25 cellular contexts compared by ENCODE assay signal in genomic region chr11:116263020-116263419, GRCh38.
"Had no signal": no experiment of that assay in that cellular context is flagged by ENCODE, and none has a peak within 500 bp of the region (broad histone marks: within the 10 kb centered on the region; RNA-seq: fewer than 3 reads in every experiment).

No MANE protein-coding gene starts in this region.

- H3K9me3 Mint-ChIP-seq: central memory CD8-positive, alpha-beta T cell; mesothelial cell of epicardium; nephron had no signal

- H3K36me3 ChIP-seq: colonic mucosa, right atrium auricular region, thyroid gland had no signal

- H3K4me3 Mint-ChIP-seq: central memory CD8-positive, alpha-beta T cell; mesothelial cell of epicardium; nephron had no signal

- H3K4me1 Mint-ChIP-seq: central memory CD8-positive, alpha-beta T cell had no signal

- DNase-seq: activated CD4-positive, alpha-beta T cell treated with anti-CD3 and anti-CD28 coated beads for 1 hour; activated CD8-positive, alpha-beta memory T cell treated with anti-CD3 and anti-CD28 coated beads for 24 hours; activated CD8-positive, alpha-beta memory T cell treated with anti-CD3 and anti-CD28 coated beads, Interleukin-2, amount 50 U/mL, for 48 hours; activated effector memory CD4-positive, alpha-beta T cell treated with anti-CD3 and anti-CD28 coated beads, Interleukin-2, amount 50 U/mL, for 16 hours; activated naive CD4-positive, alpha-beta T cell treated with anti-CD3 and anti-CD28 coated beads, Interleukin-2, amount 50 U/mL, for 16 hours; activated T-cell treated with anti-CD3 and anti-CD28 coated beads, Interleukin-2, amount 50 U/mL, for 48 hours; aorta; colonic mucosa; foreskin keratinocyte; glutamatergic neuron; hippocampal formation; islet precursor cell; left colon; stimulated activated CD4-positive, alpha-beta T cell treated with anti-CD3 and anti-CD28 coated beads, Interleukin-12 subunit alpha, Interleukin-12 subunit beta, amount 100 ng/mL, for 4 hours; stimulated activated CD4-positive, alpha-beta T cell treated with anti-CD3 and anti-CD28 coated beads, Interleukin-1b, Interleukin-23, amount 100 ng/mL, for 48 hours; stimulated activated CD8-positive, alpha-beta memory T cell treated with anti-CD3 and anti-CD28 coated beads, Interleukin-4, amount 100 ng/mL, for 48 hours; stimulated activated naive CD4-positive, alpha-beta T cell; thyroid gland had no signal

- H3K4me3 ChIP-seq: colonic mucosa, lung, right atrium auricular region, thyroid gland had no signal

- H3K4me1 ChIP-seq: colonic mucosa, foreskin keratinocyte, right atrium auricular region, thyroid gland had no signal

- H3K27ac Mint-ChIP-seq: mesothelial cell of epicardium, nephron, progenitor cell of endocrine pancreas had no signal

- H3K27ac ChIP-seq: colonic mucosa, foreskin keratinocyte, right atrium auricular region, thyroid gland, VCaP had no signal

- ATAC-seq: foreskin keratinocyte, left colon had no signal

- H3K9me3 ChIP-seq: colonic mucosa, right atrium auricular region, thyroid gland had no signal

- H3K27me3 ChIP-seq: colonic mucosa, right atrium auricular region, thyroid gland had no signal
